In genomic region chr2:24520175-24520574, GRCh38 we compare ENCODE assay signal across 19 cellular contexts.
"Had no signal": no experiment of that assay in that cellular context is flagged by ENCODE, and none has a peak within 500 bp of the region (broad histone marks: within the 10 kb centered on the region; RNA-seq: fewer than 3 reads in every experiment).

No MANE protein-coding gene starts in this region.

- H3K4me1 ChIP-seq: SJSA1 had no signal

- H3K4me3 ChIP-seq: MG63, SJSA1, SK-N-MC had no signal

- H3K36me3 ChIP-seq: MG63, SJSA1 had no signal

- H3K27ac ChIP-seq: SJSA1, SK-N-MC had no signal

- DNase-seq: KBM-7, MG63, NCI-H1092 treated with DMSO at 0.1 percent for 48 hours, NCI-H1436, NCI-H187, NCI-H2029, NCI-H2081 treated with DMSO at 0.1 percent for 48 hours, NCI-H2171, NCI-H226, NCI-H446, NCI-H510A, NCI-H524 treated with DMSO at 0.1 percent for 48 hours, NCI-H69, NCI-H774, Right ventricle myocardium superior, RPMI8226, SIG-M5 had no signal

- H3K9me3 ChIP-seq: MG63, SJSA1 had no signal

- H3K27me3 ChIP-seq: MG63, SJSA1 had no signal
